ENCODE assay signal across 3 cellular contexts in the genomic region with DNA sequence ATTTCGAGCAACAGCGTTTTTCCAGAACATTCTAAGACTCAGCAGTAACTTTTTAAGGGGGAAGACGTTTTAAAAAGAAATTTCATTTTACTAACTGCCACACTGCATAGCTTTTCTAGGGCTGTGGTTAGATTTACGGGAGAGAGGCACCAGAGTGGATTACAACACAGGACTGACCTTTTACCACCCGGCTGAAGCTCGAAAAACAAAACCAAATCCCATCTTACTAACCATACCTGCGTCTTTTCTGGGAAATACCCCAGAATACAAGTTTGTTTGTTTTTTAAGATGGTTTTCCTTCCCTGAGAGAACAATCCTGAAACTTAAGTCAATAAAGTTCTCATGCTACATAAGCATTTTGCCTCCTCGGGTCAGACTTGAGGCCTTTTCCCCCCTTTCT.
TF ChIP-seq lines count a peak whose summit lies in the region.

No MANE protein-coding gene starts in this region.

TF ChIP-seq in SK-N-SH, 30 proteins besides CTCF, POLR2A, EP300 and RAD21 (continued from another document and continues in another):
- TF ChIP-seq REST (IDR thresholded peaks at IDR 0.05; ENCODE audit: low read depth, low read length) (no peak), ZBTB33 (IDR thresholded peaks at IDR 0.05; ENCODE audit: borderline replicate concordance, low read depth) (no peak), FOSL2 (IDR thresholded peaks at IDR 0.05; ENCODE audit: borderline replicate concordance, low read depth) (no peak), JUND (IDR thresholded peaks at IDR 0.05) (no peak), USF2 (IDR thresholded peaks at IDR 0.05; ENCODE audit: borderline replicate concordance, low read depth, low read length) (no peak), TAF1 (IDR thresholded peaks at IDR 0.05; ENCODE audit: borderline replicate concordance, low read depth, low read length) (no peak), RCOR1 (IDR thresholded peaks at IDR 0.05; ENCODE audit: low read length) (no peak), PBX3 (IDR thresholded peaks at IDR 0.05) (no peak)

TF ChIP-seq in SK-N-SH treated with all-trans-retinoic acid at 6 μM for 48 hours, 23 proteins besides CTCF, POLR2A, EP300 and RAD21 (continued from another document):
- no peak for TF ChIP-seq SNAI2 (CRISPR knock-in tag; IDR thresholded peaks at IDR 0.05)
- TF ChIP-seq CSRNP3 (CRISPR knock-in tag; IDR thresholded peaks at IDR 0.05) = no peak
- no peak for TF ChIP-seq ISL1 (CRISPR knock-in tag; IDR thresholded peaks at IDR 0.05)
- no peak for TF ChIP-seq ARNTL (CRISPR knock-in tag; IDR thresholded peaks at IDR 0.05; ENCODE audit: borderline replicate concordance, low read depth)
- TF ChIP-seq, protein P1, sequence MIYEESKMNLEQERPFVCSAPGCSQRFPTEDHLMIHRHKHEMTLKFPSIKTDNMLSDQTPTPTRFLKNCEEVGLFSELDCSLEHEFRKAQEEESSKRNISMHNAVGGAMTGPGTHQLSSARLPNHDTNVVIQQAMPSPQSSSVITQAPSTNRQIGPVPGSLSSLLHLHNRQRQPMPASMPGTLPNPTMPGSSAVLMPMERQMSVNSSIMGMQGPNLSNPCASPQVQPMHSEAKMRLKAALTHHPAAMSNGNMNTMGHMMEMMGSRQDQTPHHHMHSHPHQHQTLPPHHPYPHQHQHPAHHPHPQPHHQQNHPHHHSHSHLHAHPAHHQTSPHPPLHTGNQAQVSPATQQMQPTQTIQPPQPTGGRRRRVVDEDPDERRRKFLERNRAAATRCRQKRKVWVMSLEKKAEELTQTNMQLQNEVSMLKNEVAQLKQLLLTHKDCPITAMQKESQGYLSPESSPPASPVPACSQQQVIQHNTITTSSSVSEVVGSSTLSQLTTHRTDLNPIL (CRISPR knock-in tag; IDR thresholded peaks at IDR 0.05; ENCODE audit: low read depth) = no peak
- no peak for TF ChIP-seq ZC3H10 (CRISPR knock-in tag; IDR thresholded peaks at IDR 0.05)
- TF ChIP-seq ZFP3 (CRISPR knock-in tag; IDR thresholded peaks at IDR 0.05) = no peak
- no peak for TF ChIP-seq PATZ1 (CRISPR knock-in tag; IDR thresholded peaks at IDR 0.05; ENCODE audit: borderline replicate concordance)
- TF ChIP-seq TSHZ2 (CRISPR knock-in tag; IDR thresholded peaks at IDR 0.05) = no peak
- TF ChIP-seq ZNF8 (CRISPR knock-in tag; IDR thresholded peaks at IDR 0.05) = no peak
- no peak for TF ChIP-seq PPARA (CRISPR knock-in tag; IDR thresholded peaks at IDR 0.05; ENCODE audit: borderline replicate concordance)
- TF ChIP-seq CSDC2 (CRISPR knock-in tag; IDR thresholded peaks at IDR 0.05) = no peak
- TF ChIP-seq ZFP30 (CRISPR knock-in tag; IDR thresholded peaks at IDR 0.05) = no peak
- TF ChIP-seq GLIS3 (CRISPR knock-in tag; IDR thresholded peaks at IDR 0.05) = no peak
- no peak for TF ChIP-seq ZNF565 (CRISPR knock-in tag; conservative IDR thresholded peaks at IDR 0.05; ENCODE audit: low read depth)
- TF ChIP-seq ESRRG (CRISPR knock-in tag; IDR thresholded peaks at IDR 0.05) = no peak
TF ChIP-seq in SK-N-SH treated with all-trans-retinoic acid at 6 μM for 48 hours: peak in this region for 0.

TF ChIP-seq in WTC11, 78 proteins besides CTCF, POLR2A, EP300 and RAD21 (continued from another document):
- TF ChIP-seq, protein P2, sequence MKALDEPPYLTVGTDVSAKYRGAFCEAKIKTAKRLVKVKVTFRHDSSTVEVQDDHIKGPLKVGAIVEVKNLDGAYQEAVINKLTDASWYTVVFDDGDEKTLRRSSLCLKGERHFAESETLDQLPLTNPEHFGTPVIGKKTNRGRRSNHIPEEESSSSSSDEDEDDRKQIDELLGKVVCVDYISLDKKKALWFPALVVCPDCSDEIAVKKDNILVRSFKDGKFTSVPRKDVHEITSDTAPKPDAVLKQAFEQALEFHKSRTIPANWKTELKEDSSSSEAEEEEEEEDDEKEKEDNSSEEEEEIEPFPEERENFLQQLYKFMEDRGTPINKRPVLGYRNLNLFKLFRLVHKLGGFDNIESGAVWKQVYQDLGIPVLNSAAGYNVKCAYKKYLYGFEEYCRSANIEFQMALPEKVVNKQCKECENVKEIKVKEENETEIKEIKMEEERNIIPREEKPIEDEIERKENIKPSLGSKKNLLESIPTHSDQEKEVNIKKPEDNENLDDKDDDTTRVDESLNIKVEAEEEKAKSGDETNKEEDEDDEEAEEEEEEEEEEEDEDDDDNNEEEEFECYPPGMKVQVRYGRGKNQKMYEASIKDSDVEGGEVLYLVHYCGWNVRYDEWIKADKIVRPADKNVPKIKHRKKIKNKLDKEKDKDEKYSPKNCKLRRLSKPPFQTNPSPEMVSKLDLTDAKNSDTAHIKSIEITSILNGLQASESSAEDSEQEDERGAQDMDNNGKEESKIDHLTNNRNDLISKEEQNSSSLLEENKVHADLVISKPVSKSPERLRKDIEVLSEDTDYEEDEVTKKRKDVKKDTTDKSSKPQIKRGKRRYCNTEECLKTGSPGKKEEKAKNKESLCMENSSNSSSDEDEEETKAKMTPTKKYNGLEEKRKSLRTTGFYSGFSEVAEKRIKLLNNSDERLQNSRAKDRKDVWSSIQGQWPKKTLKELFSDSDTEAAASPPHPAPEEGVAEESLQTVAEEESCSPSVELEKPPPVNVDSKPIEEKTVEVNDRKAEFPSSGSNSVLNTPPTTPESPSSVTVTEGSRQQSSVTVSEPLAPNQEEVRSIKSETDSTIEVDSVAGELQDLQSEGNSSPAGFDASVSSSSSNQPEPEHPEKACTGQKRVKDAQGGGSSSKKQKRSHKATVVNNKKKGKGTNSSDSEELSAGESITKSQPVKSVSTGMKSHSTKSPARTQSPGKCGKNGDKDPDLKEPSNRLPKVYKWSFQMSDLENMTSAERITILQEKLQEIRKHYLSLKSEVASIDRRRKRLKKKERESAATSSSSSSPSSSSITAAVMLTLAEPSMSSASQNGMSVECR (CRISPR knock-in tag; IDR thresholded peaks at IDR 0.05; ENCODE audit: borderline replicate concordance) = no peak
